2 cellular contexts compared by ENCODE assay signal in the genomic region with DNA sequence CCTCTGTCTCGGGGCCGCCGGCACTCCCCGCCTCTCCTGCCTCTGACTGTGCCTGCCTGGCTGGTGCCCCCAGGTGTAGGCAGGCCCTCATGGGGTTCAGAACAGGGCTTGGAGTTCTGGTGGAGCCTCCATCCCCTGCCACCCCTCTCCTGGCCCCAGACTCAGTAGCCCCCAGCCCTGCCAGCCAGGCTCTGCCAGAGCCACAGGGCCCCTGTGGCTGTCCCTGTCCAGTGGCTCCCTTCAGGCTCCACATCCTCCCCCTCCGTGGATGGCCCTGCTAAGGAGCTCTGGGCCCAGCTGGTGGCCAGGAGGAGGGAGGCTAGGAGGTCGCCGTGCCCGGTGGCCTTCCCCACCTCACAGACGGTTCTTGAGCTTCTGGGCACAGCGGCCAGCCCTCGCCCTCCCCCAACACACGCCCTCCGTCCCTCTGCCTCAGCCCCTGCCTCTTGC.
TF ChIP-seq lines count a peak whose summit lies in the region.

No MANE protein-coding gene starts in this region.

TF ChIP-seq in SK-N-SH, 30 proteins besides CTCF, POLR2A, EP300 and RAD21:
- TF ChIP-seq USF2 (IDR thresholded peaks at IDR 0.05; ENCODE audit: borderline replicate concordance, low read depth, low read length) (no peak), POLR2AphosphoS5 (IDR thresholded peaks at IDR 0.05; ENCODE audit: low read depth, low read length) (no peak), GABPA (IDR thresholded peaks at IDR 0.05; ENCODE audit: low read depth) (no peak), FOSL2 (IDR thresholded peaks at IDR 0.05; ENCODE audit: borderline replicate concordance, low read depth) (no peak), RCOR1 (IDR thresholded peaks at IDR 0.05; ENCODE audit: low read length) (no peak), MEF2A (IDR thresholded peaks at IDR 0.05; ENCODE audit: borderline replicate concordance, low read depth) (no peak), IRF3 (IDR thresholded peaks at IDR 0.05; ENCODE audit: low read depth, low read length) (no peak), SMC3 (IDR thresholded peaks at IDR 0.05; ENCODE audit: low read depth, low read length) (no peak), JUND (IDR thresholded peaks at IDR 0.05) (no peak), NRF1 (IDR thresholded peaks at IDR 0.05; ENCODE audit: low read depth, low read length) (no peak), YY1 (IDR thresholded peaks at IDR 0.05; ENCODE audit: low read depth) (no peak), ELF1 (IDR thresholded peaks at IDR 0.05) (no peak), FOXJ3 (CRISPR knock-in tag; IDR thresholded peaks at IDR 0.05) (no peak), ZBTB33 (IDR thresholded peaks at IDR 0.05; ENCODE audit: borderline replicate concordance, low read depth) (no peak), EZH2phosphoT487 (IDR thresholded peaks at IDR 0.05; ENCODE audit: borderline replicate concordance, low read depth) (no peak), REST (IDR thresholded peaks at IDR 0.05; ENCODE audit: low read depth, low read length) (no peak), RXRA (IDR thresholded peaks at IDR 0.05; ENCODE audit: borderline replicate concordance, low read depth) (no peak)
- TF ChIP-seq, protein P1, sequence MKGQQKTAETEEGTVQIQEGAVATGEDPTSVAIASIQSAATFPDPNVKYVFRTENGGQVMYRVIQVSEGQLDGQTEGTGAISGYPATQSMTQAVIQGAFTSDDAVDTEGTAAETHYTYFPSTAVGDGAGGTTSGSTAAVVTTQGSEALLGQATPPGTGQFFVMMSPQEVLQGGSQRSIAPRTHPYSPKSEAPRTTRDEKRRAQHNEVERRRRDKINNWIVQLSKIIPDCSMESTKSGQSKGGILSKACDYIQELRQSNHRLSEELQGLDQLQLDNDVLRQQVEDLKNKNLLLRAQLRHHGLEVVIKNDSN (IDR thresholded peaks at IDR 0.05; ENCODE audit: borderline replicate concordance, low read depth): no peak

TF ChIP-seq in SK-N-SH treated with all-trans-retinoic acid at 6 μM for 48 hours, 23 proteins besides CTCF, POLR2A, EP300 and RAD21:
- TF ChIP-seq OSR1 (CRISPR knock-in tag; IDR thresholded peaks at IDR 0.05) (no peak), PPARA (CRISPR knock-in tag; IDR thresholded peaks at IDR 0.05; ENCODE audit: borderline replicate concordance) (no peak), TCF4 (CRISPR knock-in tag; IDR thresholded peaks at IDR 0.05; ENCODE audit: borderline replicate concordance) (no peak), ZFP30 (CRISPR knock-in tag; IDR thresholded peaks at IDR 0.05) (no peak), ZNF8 (CRISPR knock-in tag; IDR thresholded peaks at IDR 0.05) (no peak), CSDC2 (CRISPR knock-in tag; IDR thresholded peaks at IDR 0.05) (no peak), CREB5 (CRISPR knock-in tag; IDR thresholded peaks at IDR 0.05; ENCODE audit: low read depth) (no peak), ZNF565 (CRISPR knock-in tag; conservative IDR thresholded peaks at IDR 0.05; ENCODE audit: low read depth) (no peak), BACH2 (CRISPR knock-in tag; IDR thresholded peaks at IDR 0.05; ENCODE audit: borderline replicate concordance) (no peak), ZFP3 (CRISPR knock-in tag; IDR thresholded peaks at IDR 0.05) (no peak)
- TF ChIP-seq, protein P2, sequence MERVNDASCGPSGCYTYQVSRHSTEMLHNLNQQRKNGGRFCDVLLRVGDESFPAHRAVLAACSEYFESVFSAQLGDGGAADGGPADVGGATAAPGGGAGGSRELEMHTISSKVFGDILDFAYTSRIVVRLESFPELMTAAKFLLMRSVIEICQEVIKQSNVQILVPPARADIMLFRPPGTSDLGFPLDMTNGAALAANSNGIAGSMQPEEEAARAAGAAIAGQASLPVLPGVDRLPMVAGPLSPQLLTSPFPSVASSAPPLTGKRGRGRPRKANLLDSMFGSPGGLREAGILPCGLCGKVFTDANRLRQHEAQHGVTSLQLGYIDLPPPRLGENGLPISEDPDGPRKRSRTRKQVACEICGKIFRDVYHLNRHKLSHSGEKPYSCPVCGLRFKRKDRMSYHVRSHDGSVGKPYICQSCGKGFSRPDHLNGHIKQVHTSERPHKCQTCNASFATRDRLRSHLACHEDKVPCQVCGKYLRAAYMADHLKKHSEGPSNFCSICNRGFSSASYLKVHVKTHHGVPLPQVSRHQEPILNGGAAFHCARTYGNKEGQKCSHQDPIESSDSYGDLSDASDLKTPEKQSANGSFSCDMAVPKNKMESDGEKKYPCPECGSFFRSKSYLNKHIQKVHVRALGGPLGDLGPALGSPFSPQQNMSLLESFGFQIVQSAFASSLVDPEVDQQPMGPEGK (CRISPR knock-in tag; IDR thresholded peaks at IDR 0.05; ENCODE audit: borderline replicate concordance): no peak
TF ChIP-seq in SK-N-SH treated with all-trans-retinoic acid at 6 μM for 48 hours: peak in this region for 0.
